1 cellular context compared by ENCODE assay signal in genomic region chr19:50626796-50627195, GRCh38.
TF ChIP-seq lines count a peak whose summit lies in the region.

No MANE protein-coding gene starts in this region.

TF ChIP-seq in SK-N-SH, 30 proteins besides CTCF, POLR2A, EP300 and RAD21 (continued from another document):
- TF ChIP-seq MAX (IDR thresholded peaks at IDR 0.05; ENCODE audit: low read depth) (no peak), ELF1 (IDR thresholded peaks at IDR 0.05) (no peak), MXI1 (IDR thresholded peaks at IDR 0.05; ENCODE audit: low read depth, low read length) (no peak), SIN3A (IDR thresholded peaks at IDR 0.05; ENCODE audit: borderline replicate concordance, low read depth, low read length) (no peak), FOXM1 (IDR thresholded peaks at IDR 0.05; ENCODE audit: low read depth) (no peak)
TF ChIP-seq in SK-N-SH: peak in this region for 0.
